ENCODE assay signal across 9 cellular contexts in the genomic region with DNA sequence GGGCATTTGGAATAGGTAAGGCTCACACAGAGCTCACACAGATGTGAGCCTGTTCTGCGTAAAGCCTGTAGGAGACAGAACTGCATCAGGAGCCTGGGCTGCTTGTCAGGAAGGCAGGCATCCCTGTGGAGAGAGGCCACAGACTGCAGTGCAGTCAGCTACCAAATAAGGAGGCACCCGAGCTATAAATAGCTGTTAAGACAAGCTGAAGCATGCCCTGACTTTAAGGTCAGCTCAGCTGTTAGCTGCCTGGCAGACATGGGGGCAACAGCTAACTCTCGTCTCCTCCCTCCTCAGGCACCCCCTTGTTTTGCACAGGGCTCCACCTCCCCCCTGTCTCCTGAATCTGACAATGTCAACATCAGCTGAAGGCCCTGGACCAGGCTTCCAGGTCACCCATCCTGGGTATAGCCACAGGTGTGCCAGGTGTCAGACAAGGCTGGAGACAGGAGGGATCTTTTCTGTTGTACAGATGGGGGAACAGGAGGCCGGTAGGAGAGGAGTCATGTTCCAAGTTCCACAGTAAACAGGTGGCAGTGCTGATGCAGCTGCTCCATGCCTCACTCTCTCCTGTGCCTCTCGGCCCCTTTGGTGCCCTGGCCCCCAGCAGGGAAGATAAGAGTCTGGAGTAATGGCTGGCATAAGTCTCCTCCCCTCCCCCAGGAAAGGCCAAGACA. TPM values are rescaled to one million over a fixed set of nuclear protein-coding genes. Genes with fewer than 3 reads are reported as not detected.
DNase-seq lines count a peak whose midpoint lies in the region; ATAC-seq, FAIRE-seq and TF ChIP-seq lines count a peak whose summit lies in the region.
"Had no signal": no experiment of that assay in that cellular context is flagged by ENCODE, and none has a peak within 500 bp of the region (broad histone marks: within the 10 kb centered on the region; RNA-seq: fewer than 3 reads in every experiment).

No MANE protein-coding gene starts in this region.

- in situ Hi-C loops in GM13977 (cut with MboI; ENCODE audit: low pct_unique_long_range_greater_than_20kb, low sequenced_read_pairs, unreplicated experiment) = loop anchor here (25.0 kb wide), 1 partner anchor 480 kb away; no protein-coding TSS in a partner anchor

- intact Hi-C loops in lower lobe of right lung (cut with DNase I) = no loop called here

- DNase-seq in BJ (ENCODE audit: low read depth) = peak; percentile 13
- DNase-seq in MV-4-11 (lab: John Stamatoyannopoulos, UW) = peak; percentile 2
- DNase-seq in astrocyte (ENCODE audit: low read depth) = peak; percentile 42
- DNase-seq in lower lobe of right lung = no peak
- no peak for DNase-seq in activated T-cell treated with anti-CD3 and anti-CD28 coated beads, Interleukin-2, amount 50 U/mL, for 48 hours
- no peak for DNase-seq in GM13977 (ENCODE audit: low spot score)
- DNase-seq in central memory CD4-positive, alpha-beta T cell = no peak
- no peak for DNase-seq in activated CD8-positive, alpha-beta T cell treated with anti-CD3 and anti-CD28 coated beads, Interleukin-2, amount 10 ng/mL, durations not matched to agents 7 days and 5 days

- H3K4me1 ChIP-seq in astrocyte (ENCODE audit: insufficient read depth, low read length) (peaks cover 8% of the 10 kb centered on the region), lower lobe of right lung (no peaks in the 10 kb centered on the region)

- H3K36me3 Mint-ChIP-seq in astrocyte (ENCODE audit: low read depth, unreplicated experiment) = no peaks in the 10 kb centered on the region
- H3K36me3 Mint-ChIP-seq in activated CD8-positive, alpha-beta T cell treated with anti-CD3 and anti-CD28 coated beads, Interleukin-2, amount 10 ng/mL, durations not matched to agents 7 days and 5 days (ENCODE audit: low read depth) = no peaks in the 10 kb centered on the region
- H3K36me3 Mint-ChIP-seq: natural killer cell treated with Interleukin-12 subunit alpha and Interleukin-12 subunit beta and Interleukin-15 and Interleukin-18, amount 100 ng/mL, for 72 hours had no signal

- H3K27me3 Mint-ChIP-seq in astrocyte (ENCODE audit: low read depth, unreplicated experiment) = no peaks in the 10 kb centered on the region
- no peaks in the 10 kb centered on the region for H3K27me3 Mint-ChIP-seq in activated CD8-positive, alpha-beta T cell treated with anti-CD3 and anti-CD28 coated beads, Interleukin-2, amount 10 ng/mL, durations not matched to agents 7 days and 5 days (ENCODE audit: low read depth)
- H3K27me3 Mint-ChIP-seq: natural killer cell treated with Interleukin-12 subunit alpha and Interleukin-12 subunit beta and Interleukin-15 and Interleukin-18, amount 100 ng/mL, for 72 hours had no signal

- POLR2A ChIA-PET in BJ (lab: Charles Lee) = interaction anchor here (0.5 kb wide), 1 partner anchor 941 kb away, joined by 9 read pairs; no protein-coding TSS in a partner anchor
- POLR2A ChIA-PET in activated CD8-positive, alpha-beta T cell treated with anti-CD3 and anti-CD28 coated beads, Interleukin-2, amount 10 ng/mL, durations not matched to agents 7 days and 5 days (lab: Charles Lee) = no interaction called here

- H3K4me1 Mint-ChIP-seq in astrocyte (ENCODE audit: low read depth, unreplicated experiment) = peaks cover 6% of the 10 kb centered on the region
- no peaks in the 10 kb centered on the region for H3K4me1 Mint-ChIP-seq in activated CD8-positive, alpha-beta T cell treated with anti-CD3 and anti-CD28 coated beads, Interleukin-2, amount 10 ng/mL, durations not matched to agents 7 days and 5 days (ENCODE audit: low read depth)

- H2AFZ ChIP-seq in astrocyte (ENCODE audit: low read depth, low read length) = peak overlapping the region; percentile 56

- TF ChIP-seq CTCF in BJ (IDR thresholded peaks at IDR 0.05; ENCODE audit: insufficient read depth, low read depth, low read length) (peak; percentile 34), astrocyte (IDR thresholded peaks at IDR 0.05; ENCODE audit: insufficient read depth, low read depth, low read length) (no peak), lower lobe of right lung (IDR thresholded peaks at IDR 0.05) (no peak), GM13977 (IDR thresholded peaks at IDR 0.05; ENCODE audit: extremely low read depth, insufficient read depth, missing control alignments) (no peak)

- H3K27ac ChIP-seq in astrocyte (ENCODE audit: low read depth, low read length) (no peak overlapping the region), lower lobe of right lung (no peak overlapping the region)

- peak; percentile 12 to 65 for ATAC-seq in lower lobe of right lung
- no peak for ATAC-seq in activated CD8-positive, alpha-beta T cell treated with anti-CD3 and anti-CD28 coated beads, Interleukin-2, amount 10 ng/mL, durations not matched to agents 7 days and 5 days

- H3K9me3 Mint-ChIP-seq in astrocyte (ENCODE audit: unreplicated experiment) = peaks cover under 1% of the 10 kb centered on the region
- no peaks in the 10 kb centered on the region for H3K9me3 Mint-ChIP-seq in activated CD8-positive, alpha-beta T cell treated with anti-CD3 and anti-CD28 coated beads, Interleukin-2, amount 10 ng/mL, durations not matched to agents 7 days and 5 days (ENCODE audit: insufficient read depth)
- H3K9me3 Mint-ChIP-seq: natural killer cell treated with Interleukin-12 subunit alpha and Interleukin-12 subunit beta and Interleukin-15 and Interleukin-18, amount 100 ng/mL, for 72 hours had no signal

- peak overlapping the region; percentile 85 for H3K27ac Mint-ChIP-seq in astrocyte (ENCODE audit: unreplicated experiment)
- H3K27ac Mint-ChIP-seq in activated CD8-positive, alpha-beta T cell treated with anti-CD3 and anti-CD28 coated beads, Interleukin-2, amount 10 ng/mL, durations not matched to agents 7 days and 5 days = no peak overlapping the region
- H3K27ac Mint-ChIP-seq: natural killer cell treated with Interleukin-12 subunit alpha and Interleukin-12 subunit beta and Interleukin-15 and Interleukin-18, amount 100 ng/mL, for 72 hours had no signal

- H3K4me2 ChIP-seq in astrocyte (ENCODE audit: low read length) = peak overlapping the region; percentile 64

- FAIRE-seq in astrocyte (lab: Jason Lieb, UNC) = no peak

- H3K4me3 ChIP-seq in BJ (ENCODE audit: low read depth, low read length) = no peak overlapping the region
- no peak overlapping the region for H3K4me3 ChIP-seq in astrocyte (ENCODE audit: insufficient read depth, low read depth, low read length)
- no peak overlapping the region for H3K4me3 ChIP-seq in lower lobe of right lung

- H3K4me3 Mint-ChIP-seq in astrocyte (ENCODE audit: unreplicated experiment) = no peak overlapping the region
- no peak overlapping the region for H3K4me3 Mint-ChIP-seq in activated CD8-positive, alpha-beta T cell treated with anti-CD3 and anti-CD28 coated beads, Interleukin-2, amount 10 ng/mL, durations not matched to agents 7 days and 5 days
- H3K4me3 Mint-ChIP-seq: natural killer cell treated with Interleukin-12 subunit alpha and Interleukin-12 subunit beta and Interleukin-15 and Interleukin-18, amount 100 ng/mL, for 72 hours had no signal

- H3K27me3 ChIP-seq in BJ (ENCODE audit: control insufficient read depth, insufficient read depth, low read length) (no peaks in the 10 kb centered on the region), astrocyte (ENCODE audit: insufficient read depth, low read length) (no peaks in the 10 kb centered on the region), lower lobe of right lung (ENCODE audit: low read depth) (no peaks in the 10 kb centered on the region)

- no peaks in the 10 kb centered on the region for H3K9me3 ChIP-seq in astrocyte (ENCODE audit: insufficient read depth, low read depth, low read length)
- H3K9me3 ChIP-seq in lower lobe of right lung = no peaks in the 10 kb centered on the region

- no peaks in the 10 kb centered on the region for H4K20me1 ChIP-seq in astrocyte (ENCODE audit: insufficient read depth, low read length)

- no peaks in the 10 kb centered on the region for H3K79me2 ChIP-seq in astrocyte (ENCODE audit: insufficient read depth, low read length)

- H3K36me3 ChIP-seq in BJ (ENCODE audit: control insufficient read depth, insufficient read depth, low read length) (no peaks in the 10 kb centered on the region), astrocyte (ENCODE audit: insufficient read depth, low read length) (no peaks in the 10 kb centered on the region), lower lobe of right lung (no peaks in the 10 kb centered on the region)

- no peak overlapping the region for H3K9ac ChIP-seq in astrocyte (ENCODE audit: low read length)

- CTCF ChIA-PET in BJ (lab: Yijun Ruan, JAX) = interaction anchor here (0.6 to 3.6 kb wide), 6 partner anchors 11 to 188 kb away, joined by 3 to 17 read pairs (median 4); no protein-coding TSS in a partner anchor
- CTCF ChIA-PET in activated CD8-positive, alpha-beta T cell treated with anti-CD3 and anti-CD28 coated beads, Interleukin-2, amount 10 ng/mL, durations not matched to agents 7 days and 5 days (lab: Charles Lee) = no interaction called here

RNA-seq across cellular contexts. Expression of a gene that starts 27.6 kb away (rescaled TPM):
- polyA plus RNA-seq in BJ (2011; rRNA removed) = 61.2 and 62.9 TPM in 2 replicates
- polyA minus RNA-seq in BJ (2011; rRNA and poly(A)+ RNA removed) = 42.8 and 51.0 TPM in 2 replicates
- total RNA-seq in astrocyte (91.7 and 95.7 TPM in 2 replicates), lower lobe of right lung (112 TPM)
- total RNA-seq in activated CD8-positive, alpha-beta T cell treated with anti-CD3 and anti-CD28 coated beads, Interleukin-2, amount 10 ng/mL, durations not matched to agents 7 days and 5 days = 10 to 100 TPM; 51.5 to 53.9 TPM

Comparison
In these comparisons a context has a peak if more than half of its experiments do, and no peak if none do; other contexts are left out.
1. DNase-seq: peak in BJ (single experiment), MV-4-11 (single experiment) and astrocyte (single experiment); none in lower lobe of right lung (single experiment), activated T-cell treated with anti-CD3 and anti-CD28 coated beads, Interleukin-2, amount 50 U/mL, for 48 hours (0 of 2), GM13977 (single experiment), central memory CD4-positive, alpha-beta T cell (single experiment) and activated CD8-positive, alpha-beta T cell treated with anti-CD3 and anti-CD28 coated beads, Interleukin-2, amount 10 ng/mL, durations not matched to agents 7 days and 5 days (single experiment).